ENCODE assay signal across 1 cellular context in genomic region chr6:35496851-35497570, GRCh38.
TF ChIP-seq lines count a peak whose summit lies in the region.

Gene TEAD3, minus strand, starts transcription at chr6:35497079.

TF ChIP-seq in SK-N-SH treated with all-trans-retinoic acid at 6 μM for 48 hours, 23 proteins besides CTCF, POLR2A, EP300 and RAD21 (continued from another document):
- TF ChIP-seq, protein P1, sequence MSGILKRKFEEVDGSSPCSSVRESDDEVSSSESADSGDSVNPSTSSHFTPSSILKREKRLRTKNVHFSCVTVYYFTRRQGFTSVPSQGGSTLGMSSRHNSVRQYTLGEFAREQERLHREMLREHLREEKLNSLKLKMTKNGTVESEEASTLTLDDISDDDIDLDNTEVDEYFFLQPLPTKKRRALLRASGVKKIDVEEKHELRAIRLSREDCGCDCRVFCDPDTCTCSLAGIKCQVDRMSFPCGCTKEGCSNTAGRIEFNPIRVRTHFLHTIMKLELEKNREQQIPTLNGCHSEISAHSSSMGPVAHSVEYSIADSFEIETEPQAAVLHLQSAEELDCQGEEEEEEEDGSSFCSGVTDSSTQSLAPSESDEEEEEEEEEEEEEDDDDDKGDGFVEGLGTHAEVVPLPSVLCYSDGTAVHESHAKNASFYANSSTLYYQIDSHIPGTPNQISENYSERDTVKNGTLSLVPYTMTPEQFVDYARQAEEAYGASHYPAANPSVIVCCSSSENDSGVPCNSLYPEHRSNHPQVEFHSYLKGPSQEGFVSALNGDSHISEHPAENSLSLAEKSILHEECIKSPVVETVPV (CRISPR knock-in tag; IDR thresholded peaks at IDR 0.05) = no peak
- no peak for TF ChIP-seq OSR1 (CRISPR knock-in tag; IDR thresholded peaks at IDR 0.05)
